In genomic region chr20:290081-290831, GRCh38 we compare ENCODE assay signal across 1 cellular context.
TF ChIP-seq lines count a peak whose summit lies in the region.

Gene C20orf96, minus strand, starts transcription at chr20:290750. Its CDS starts 140 bp downstream, at chr20:290610.

TF ChIP-seq in GM12878, 131 proteins besides CTCF, POLR2A, EP300 and RAD21 (continued from another document and continues in another):
- no peak for TF ChIP-seq IKZF2 (IDR thresholded peaks at IDR 0.05)
- no peak for TF ChIP-seq ZNF207 (IDR thresholded peaks at IDR 0.05; ENCODE audit: borderline replicate concordance)
- no peak for TF ChIP-seq PBX3 (IDR thresholded peaks at IDR 0.05; ENCODE audit: insufficient replicate concordance, low read depth, low read length)
- 0 out of 2 replicates have a peak, but pooled peaks have one; percentile 43 for TF ChIP-seq POLR2AphosphoS5 (IDR thresholded peaks at IDR 0.05; ENCODE audit: low read length)
- TF ChIP-seq STAT3 (IDR thresholded peaks at IDR 0.05; ENCODE audit: low read depth, low read length), result no peak
- TF ChIP-seq CHD1 (IDR thresholded peaks at IDR 0.05; ENCODE audit: low read depth, low read length), result no peak
- no peak for TF ChIP-seq BCL11A (IDR thresholded peaks at IDR 0.05; ENCODE audit: low read depth, low read length)
- TF ChIP-seq USF1 (IDR thresholded peaks at IDR 0.05; ENCODE audit: borderline replicate concordance, extremely low read length, insufficient read depth, low read depth, low read length), result no peak
- no peak for TF ChIP-seq JUND (IDR thresholded peaks at IDR 0.05; ENCODE audit: low read depth, low read length)
- no peak for TF ChIP-seq NFXL1 (IDR thresholded peaks at IDR 0.05; ENCODE audit: borderline replicate concordance)
- no peak for TF ChIP-seq HSF1 (IDR thresholded peaks at IDR 0.05; ENCODE audit: low read depth, low read length)
- no peak for TF ChIP-seq E2F8 (IDR thresholded peaks at IDR 0.05; ENCODE audit: low read depth, partially characterized antibody)
- TF ChIP-seq FOS (IDR thresholded peaks at IDR 0.05; ENCODE audit: borderline replicate concordance, extremely low read depth, insufficient read length), result no peak
- no peak for TF ChIP-seq ASH2L (IDR thresholded peaks at IDR 0.05; ENCODE audit: borderline replicate concordance, low read depth)
- no peak for TF ChIP-seq RAD51 (IDR thresholded peaks at IDR 0.05)
- no peak for TF ChIP-seq ZBTB33 (IDR thresholded peaks at IDR 0.05)
- TF ChIP-seq PRDM15 (CRISPR knock-in tag; IDR thresholded peaks at IDR 0.05), result no peak
- no peak for TF ChIP-seq RBBP5 (conservative IDR thresholded peaks at IDR 0.05)
- TF ChIP-seq PKNOX1 (IDR thresholded peaks at IDR 0.05), result no peak
- no peak for TF ChIP-seq KLF5 (IDR thresholded peaks at IDR 0.05; ENCODE audit: partially characterized antibody)
- no peak for TF ChIP-seq CBX5 (IDR thresholded peaks at IDR 0.05; ENCODE audit: low read depth)
- TF ChIP-seq MXI1 (IDR thresholded peaks at IDR 0.05; ENCODE audit: low read depth, low read length), result peak; percentile 94
- TF ChIP-seq TCF3 (IDR thresholded peaks at IDR 0.05; ENCODE audit: borderline replicate concordance, insufficient read depth, low read depth, low read length), result no peak
- no peak for TF ChIP-seq CEBPZ (IDR thresholded peaks at IDR 0.05; ENCODE audit: low read depth, low read length)
- TF ChIP-seq MEF2A (IDR thresholded peaks at IDR 0.05; ENCODE audit: insufficient read depth, low read depth, low read length), result no peak
- TF ChIP-seq CHD2 (IDR thresholded peaks at IDR 0.05; ENCODE audit: borderline replicate concordance, low read depth, low read length), result peak; percentile 90
- TF ChIP-seq BACH1 (IDR thresholded peaks at IDR 0.05; ENCODE audit: borderline replicate concordance), result no peak
- peak; percentile 39 for TF ChIP-seq SIX5 (IDR thresholded peaks at IDR 0.05; ENCODE audit: low read depth, low read length, severe bottlenecking)
- TF ChIP-seq TAF1 (IDR thresholded peaks at IDR 0.05; ENCODE audit: borderline replicate concordance, low read depth, low read length), result no peak; the same call in 1 of the 2 replicates
- TF ChIP-seq BMI1 (IDR thresholded peaks at IDR 0.05; ENCODE audit: borderline replicate concordance), result peak; percentile 94
- no peak for TF ChIP-seq ZNF274 (IDR thresholded peaks at IDR 0.05; ENCODE audit: insufficient read depth, insufficient read length)
- no peak for TF ChIP-seq IKZF1 (conservative IDR thresholded peaks at IDR 0.05)
- peak; percentile 92 for TF ChIP-seq ZNF384 (IDR thresholded peaks at IDR 0.05; ENCODE audit: borderline replicate concordance, low read depth, low read length)
- TF ChIP-seq CREB1 (IDR thresholded peaks at IDR 0.05; ENCODE audit: low read depth), result no peak; the same call in 1 of the 2 replicates
- TF ChIP-seq MEF2B (IDR thresholded peaks at IDR 0.05; ENCODE audit: partially characterized antibody, poor library complexity, severe bottlenecking), result no peak
- no peak for TF ChIP-seq ESRRA (IDR thresholded peaks at IDR 0.05; ENCODE audit: low read length)
- TF ChIP-seq SUZ12 (IDR thresholded peaks at IDR 0.05; ENCODE audit: unreplicated experiment), result no peak
- TF ChIP-seq ATF7 (IDR thresholded peaks at IDR 0.05; ENCODE audit: low read depth), result no peak
- peak; percentile 45; the same call in 1 of the 2 replicates for TF ChIP-seq SMAD5 (IDR thresholded peaks at IDR 0.05; ENCODE audit: low read depth)
- no peak for TF ChIP-seq EGR1 (IDR thresholded peaks at IDR 0.05; ENCODE audit: borderline replicate concordance in 1 of 2, low read depth in 2 of 2, low read length in 2 of 2)
- no peak for TF ChIP-seq ZNF592 (IDR thresholded peaks at IDR 0.05)
